ENCODE assay signal across 8 cellular contexts in genomic region chr17:7314719-7315569, GRCh38. TPM values are rescaled to one million over a fixed set of nuclear protein-coding genes. Genes with fewer than 3 reads are reported as not detected.
DNase-seq lines count a peak whose midpoint lies in the region; ATAC-seq, FAIRE-seq and TF ChIP-seq lines count a peak whose summit lies in the region.

Gene GPS2, minus strand, starts transcription at chr17:7315360. Its CDS starts 308 bp downstream, at chr17:7315052.

- no peaks in the 10 kb centered on the region for H3K27me3 Mint-ChIP-seq in activated B cell treated with CpG ODN at 0.5 μM for 24 hours

- TF ChIP-seq CTCF in activated B cell treated with CpG ODN at 0.5 μM for 24 hours (IDR thresholded peaks at IDR 0.05) (no peak), bronchial epithelial cell (IDR thresholded peaks at IDR 0.05; ENCODE audit: insufficient read depth, low read length, severe bottlenecking) (no peak)

- H3K36me3 ChIP-seq in bronchial epithelial cell (ENCODE audit: control insufficient read depth, insufficient read depth, low read length) (peaks cover 20% of the 10 kb centered on the region), skeletal muscle tissue (ENCODE audit: control insufficient read depth in 3 of 3, insufficient read depth in 3 of 3, low read length in 3 of 3) (peaks cover 64 to 74% (median 70%) of the 10 kb centered on the region in 3 donors)

- FAIRE-seq in bronchial epithelial cell (lab: Jason Lieb, UNC) = no peak

- H3K4me1 Mint-ChIP-seq in activated B cell treated with CpG ODN at 0.5 μM for 24 hours = peaks cover 54% of the 10 kb centered on the region

- ATAC-seq in HG03025 (IDR thresholded peaks at IDR 0.05; ENCODE audit: low FRiP score, unreplicated experiment) = peak; percentile 47
- ATAC-seq in activated B cell treated with CpG ODN at 0.5 μM for 24 hours (ENCODE audit: low read depth) = peak; percentile 82

- H3K27ac ChIP-seq in skeletal muscle tissue (ENCODE audit: low read depth, low read length) = peak within 1 kb of the TSS; percentile 89

- peaks cover 45 to 54% (median 49%) of the 10 kb centered on the region in 3 donors for H3K4me1 ChIP-seq in skeletal muscle tissue (ENCODE audit: control insufficient read depth in 3 of 3, insufficient read depth in 3 of 3, low read length in 3 of 3)

- CTCF ChIA-PET in activated B cell treated with CpG ODN at 0.5 μM for 24 hours (lab: Charles Lee) = interaction anchor here (1.0 to 2.8 kb wide), 6 partner anchors 10 to 137 kb away, joined by 3 to 12 read pairs (median 4); partner anchors contain the start of genes ACAP1 and NEURL4

- no peaks in the 10 kb centered on the region for H3K9me3 ChIP-seq in skeletal muscle tissue (ENCODE audit: control insufficient read depth in 3 of 3, low read length in 3 of 3)

- H3K36me3 Mint-ChIP-seq in activated B cell treated with CpG ODN at 0.5 μM for 24 hours (ENCODE audit: low read depth) = peaks cover 67% of the 10 kb centered on the region

- H3K27ac Mint-ChIP-seq in activated B cell treated with CpG ODN at 0.5 μM for 24 hours = peak within 1 kb of the TSS; percentile 87

- intact Hi-C loops in activated B cell treated with CpG ODN at 0.5 μM for 24 hours (cut with micrococcal nuclease) = loop anchor here (1.0 kb wide), 2 partner anchors 8 to 14 kb away; partner anchors contain the start of genes EIF5A and NEURL4

- H3K9ac ChIP-seq in skeletal muscle tissue (ENCODE audit: low read depth in 1 of 3, low read length in 3 of 3) = peak within 1 kb of the TSS; percentile 83 to 93 (median 88)

- H3K9me3 Mint-ChIP-seq in activated B cell treated with CpG ODN at 0.5 μM for 24 hours = no peaks in the 10 kb centered on the region

- DNase-seq in SIG-M5 treated with dmso at 0.1 percent for 504 hours (lab: John Stamatoyannopoulos, UW; ENCODE audit: unreplicated experiment) = peak; percentile 71
- no peak for DNase-seq in SIG-M5 (lab: John Stamatoyannopoulos, UW)
- DNase-seq in NCI-H2171 (lab: John Stamatoyannopoulos, UW) = peak; percentile 92
- DNase-seq in activated B cell treated with CpG ODN at 0.5 μM for 24 hours = peak; percentile 95
- DNase-seq in bronchial epithelial cell (ENCODE audit: low read depth) = peak; percentile 68
- peak; percentile 98 for DNase-seq in iPS-NIHi11 (ENCODE audit: low spot score)

- H3K4me3 Mint-ChIP-seq in activated B cell treated with CpG ODN at 0.5 μM for 24 hours = peak within 1 kb of the TSS; percentile 89

- POLR2A ChIA-PET in activated B cell treated with CpG ODN at 0.5 μM for 24 hours (lab: Charles Lee) = interaction anchor here (0.6 to 3.8 kb wide), 21 partner anchors 10 to 372 kb away, joined by 3 to 52 read pairs (median 4); partner anchors contain the start of genes ACAP1, MPDU1, NEURL4 and PLSCR3

- peak within 1 kb of the TSS; percentile 62 for H3K4me3 ChIP-seq in bronchial epithelial cell (ENCODE audit: low read depth, low read length)
- peak within 1 kb of the TSS; percentile 83 to 97 (median 92) for H3K4me3 ChIP-seq in skeletal muscle tissue (ENCODE audit: low read length in 3 of 3)

- no peaks in the 10 kb centered on the region for H3K27me3 ChIP-seq in bronchial epithelial cell (ENCODE audit: control insufficient read depth, insufficient read depth, low read length)
- H3K27me3 ChIP-seq in skeletal muscle tissue (ENCODE audit: control insufficient read depth in 3 of 3, insufficient read depth in 3 of 3, low read length in 3 of 3) = no peaks in the 10 kb centered on the region

RNA-seq across cellular contexts. Expression of gene GPS2, which starts in this region (rescaled TPM):
- total RNA-seq in activated B cell treated with CpG ODN at 0.5 μM for 24 hours (105 and 115 TPM in 2 replicates), bronchial epithelial cell (22.4 and 35.7 TPM in 2 replicates), skeletal muscle tissue (24.5 TPM)
